6 cellular contexts compared by ENCODE assay signal in genomic region chr5:15357090-15357449, GRCh38.
A peak's percentile ranks its signal among the peaks of the same experiment; 100 is the strongest.
DNase-seq lines count a peak whose midpoint lies in the region; ATAC-seq and TF ChIP-seq lines count a peak whose summit lies in the region.
"Not testable (repeated sequence)": the region's sequence is repeated elsewhere in the genome, so short reads cannot be mapped to it uniquely, and the experiment has no call there.

No MANE protein-coding gene starts in this region.

- not testable (repeated sequence) for H3K9ac ChIP-seq in liver (ENCODE audit: low read depth in 1 of 2, low read length in 2 of 2)

- TF ChIP-seq POLR2A in right lobe of liver (IDR thresholded peaks at IDR 0.05): not testable (repeated sequence)

- 28% methylated on average over 4 of the region's 4 CpGs for WGBS in liver
- 34% methylated on average over 4 of the region's 4 CpGs for WGBS in right lobe of liver (ENCODE audit: insufficient coverage, low coverage, low lambda C conversion rate, missing lambda C conversion rate)

- H3K4me1 ChIP-seq in liver (ENCODE audit: control insufficient read depth in 4 of 4, insufficient read depth in 4 of 4, low read length in 3 of 4) (peaks cover 6 to 12% (median 11%) of the 10 kb centered on the region in 4 donors), right lobe of liver (peaks cover 0 to 13% (median 6%) of the 10 kb centered on the region in 4 donors)

- not testable (repeated sequence) for TF ChIP-seq RAD21 in liver (IDR thresholded peaks at IDR 0.05)

- H3K36me3 ChIP-seq in liver (ENCODE audit: control insufficient read depth in 4 of 4, insufficient read depth in 3 of 4, low read depth in 1 of 4, low read length in 3 of 4); right lobe of liver: not testable (repeated sequence)

- intact Hi-C loops in right lobe of liver (cut with DNase I): not testable (repeated sequence)

- TF ChIP-seq CTCF in 22Rv1 (IDR thresholded peaks at IDR 0.05); C4-2B (conservative IDR thresholded peaks at IDR 0.05); VCaP (conservative IDR thresholded peaks at IDR 0.05); liver (IDR thresholded peaks at IDR 0.05; ENCODE audit: low read depth, low read length, missing input control); right lobe of liver (IDR thresholded peaks at IDR 0.05): not testable (repeated sequence)

- peak overlapping the region in 1 of 3 donors; percentile 20 for H3K4me3 ChIP-seq in liver (ENCODE audit: low read depth in 1 of 3, low read length in 3 of 3)
- not testable (repeated sequence) for H3K4me3 ChIP-seq in right lobe of liver

- not testable (repeated sequence) for H3K27me3 ChIP-seq in liver (ENCODE audit: control insufficient read depth in 4 of 4, insufficient read depth in 4 of 4, low read length in 3 of 4); right lobe of liver

- H3K9me3 ChIP-seq in liver (ENCODE audit: control insufficient read depth in 4 of 4, low read length in 3 of 4): peaks cover 0 to 11% (median 2%) of the 10 kb centered on the region in 4 donors
- not testable (repeated sequence) for H3K9me3 ChIP-seq in right lobe of liver

- peak; percentile 79 for ATAC-seq in left lobe of liver
- peak; percentile 52 to 72 (median 59) for ATAC-seq in right lobe of liver

- DNase-seq in left lobe of liver (ENCODE audit: low spot score); right lobe of liver: not testable (repeated sequence)

- H3K27ac ChIP-seq in 22Rv1: peak overlapping the region; percentile 56
- H3K27ac ChIP-seq in C4-2B: peak overlapping the region; percentile 89
- H3K27ac ChIP-seq in VCaP: peak overlapping the region; percentile 89
- H3K27ac ChIP-seq in liver (ENCODE audit: low read depth in 1 of 2, low read length in 2 of 2): peak overlapping the region in 1 of 2 donors; percentile 59
- H3K27ac ChIP-seq in right lobe of liver: peak overlapping the region in 1 of 3 donors; percentile 11

TF ChIP-seq in liver, 16 proteins besides CTCF, POLR2A, EP300 and RAD21:
- TF ChIP-seq HNF4A (conservative IDR thresholded peaks at IDR 0.05) (peak in 1 of 2 donors; percentile 36), EGR1 (IDR thresholded peaks at IDR 0.05; ENCODE audit: low read depth in 2 of 2) (peak in 1 of 2 donors; percentile 0), SP1 (IDR thresholded peaks at IDR 0.05) (peak; percentile 2), RXRA (IDR thresholded peaks at IDR 0.05) (peak in 1 of 2 donors; percentile 41), FOXA2 (IDR thresholded peaks at IDR 0.05) (peak; percentile 4), REST (IDR thresholded peaks at IDR 0.05) (peak; percentile 9)
